Comparison of ENCODE assay signal across 8 cellular contexts in genomic region chr12:104986022-104986941, GRCh38. TPM values are rescaled to one million over a fixed set of nuclear protein-coding genes. Genes with fewer than 3 reads are reported as not detected.
A peak's percentile ranks its signal among the peaks of the same experiment; 100 is the strongest.
DNase-seq lines count a peak whose midpoint lies in the region; ATAC-seq and TF ChIP-seq lines count a peak whose summit lies in the region.

A gene with protein sequence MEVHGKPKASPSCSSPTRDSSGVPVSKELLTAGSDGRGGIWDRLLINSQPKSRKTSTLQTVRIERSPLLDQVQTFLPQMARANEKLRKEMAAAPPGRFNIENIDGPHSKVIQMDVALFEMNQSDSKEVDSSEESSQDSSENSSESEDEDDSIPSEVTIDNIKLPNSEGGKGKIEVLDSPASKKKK (plus strand): TSS chr12:104986316. CDS start chr12:104986353, 37 bp downstream.

- no peak for TF ChIP-seq CTCF in C4-2B (conservative IDR thresholded peaks at IDR 0.05)
- TF ChIP-seq CTCF in liver (IDR thresholded peaks at IDR 0.05; ENCODE audit: low read depth, low read length, missing input control) = no peak

- no peaks in the 10 kb centered on the region for H3K9me3 ChIP-seq in liver (ENCODE audit: control insufficient read depth in 4 of 4, low read length in 3 of 4)

- WGBS in liver = under 1% methylated on average over 59 of the region's 59 CpGs

- no peaks in the 10 kb centered on the region for H3K27me3 ChIP-seq in liver (ENCODE audit: control insufficient read depth in 4 of 4, insufficient read depth in 4 of 4, low read length in 3 of 4)

- peak within 1 kb of the TSS; percentile 58 to 75 for H3K9ac ChIP-seq in liver (ENCODE audit: low read depth in 1 of 2, low read length in 2 of 2)

- peaks cover 3 to 22% (median 13%) of the 10 kb centered on the region in 4 donors for H3K4me1 ChIP-seq in liver (ENCODE audit: control insufficient read depth in 4 of 4, insufficient read depth in 4 of 4, low read length in 3 of 4)

- peak within 1 kb of the TSS; percentile 76 to 96 (median 82) for H3K4me3 ChIP-seq in liver (ENCODE audit: low read depth in 1 of 3, low read length in 3 of 3)

- peaks cover 0 to 10% (median 4%) of the 10 kb centered on the region in 4 donors for H3K36me3 ChIP-seq in liver (ENCODE audit: control insufficient read depth in 4 of 4, insufficient read depth in 3 of 4, low read depth in 1 of 4, low read length in 3 of 4)

- H3K27ac ChIP-seq in C4-2B (peak within 1 kb of the TSS; percentile 82), liver (ENCODE audit: low read depth in 1 of 2, low read length in 2 of 2) (peak within 1 kb of the TSS; percentile 38 to 39)

- DNase-seq in NCI-H748 (lab: John Stamatoyannopoulos, UW; ENCODE audit: unreplicated experiment) (peak; percentile 94), dermis microvascular lymphatic vessel endothelial cell (ENCODE audit: low read depth in 2 of 2) (peak; percentile 28 to 84)
- peak; percentile 64 to 85 for DNase-seq in activated CD4-positive, alpha-beta T cell treated with anti-CD3 and anti-CD28 coated beads, Interleukin-2, amount 50 U/mL, for 24 hours (ENCODE audit: low read depth in 1 of 2, low spot score in 1 of 2)
- DNase-seq in stimulated activated CD4-positive, alpha-beta T cell treated with anti-CD3 and anti-CD28 coated beads, Interleukin-4, amount 100 ng/mL, for 1 hour = peak; percentile 86

- ATAC-seq in GM19372 (IDR thresholded peaks at IDR 0.05; ENCODE audit: low read depth, unreplicated experiment) (peak; percentile 97), HG03521 (IDR thresholded peaks at IDR 0.05; ENCODE audit: unreplicated experiment) (peak; percentile 93)

- TF ChIP-seq RAD21 in liver (IDR thresholded peaks at IDR 0.05) = peak; percentile 59 to 69

TF ChIP-seq in liver, 16 proteins besides CTCF, POLR2A, EP300 and RAD21:
- TF ChIP-seq GABPA (IDR thresholded peaks at IDR 0.05 in 1 of 2, conservative IDR thresholded peaks at IDR 0.05 in 1 of 2) = peak in 1 of 2 donors; percentile 35
- TF ChIP-seq RXRA (IDR thresholded peaks at IDR 0.05) = peak in 1 of 2 donors; percentile 21
- no peak for TF ChIP-seq JUND (IDR thresholded peaks at IDR 0.05)
- peak; percentile 62 for TF ChIP-seq MAX (IDR thresholded peaks at IDR 0.05)
- no peak for TF ChIP-seq FOXA1 (IDR thresholded peaks at IDR 0.05)
- TF ChIP-seq YY1 (IDR thresholded peaks at IDR 0.05) = peak; percentile 75
- no peak for TF ChIP-seq REST (IDR thresholded peaks at IDR 0.05)
- TF ChIP-seq TAF1 (conservative IDR thresholded peaks at IDR 0.05) = no peak
- no peak for TF ChIP-seq EGR1 (IDR thresholded peaks at IDR 0.05; ENCODE audit: low read depth in 2 of 2)
- no peak for TF ChIP-seq HNF4G (IDR thresholded peaks at IDR 0.05)
- TF ChIP-seq HNF4A (conservative IDR thresholded peaks at IDR 0.05) = peak in 1 of 2 donors; percentile 29
- TF ChIP-seq SP1 (IDR thresholded peaks at IDR 0.05) = peak; percentile 47
- no peak for TF ChIP-seq ATF3 (IDR thresholded peaks at IDR 0.05)
- no peak for TF ChIP-seq FOXA2 (IDR thresholded peaks at IDR 0.05)
- no peak for TF ChIP-seq ZBTB33 (IDR thresholded peaks at IDR 0.05)
- TF ChIP-seq NR2F2 (IDR thresholded peaks at IDR 0.05) = no peak

RNA-seq across cellular contexts. Expression of the gene that starts here (rescaled TPM):
- total RNA-seq in dermis microvascular lymphatic vessel endothelial cell (4.3 and 10.4 TPM in 2 replicates), liver (1 to 10 TPM; 2.1 to 3.6 TPM)
- polyA plus RNA-seq in liver = 10 to 100 TPM in 1 of 2 donors, 1 to 10 TPM in 1; 3.4 to 18.6 TPM

Comparison
In these comparisons a context has a peak if more than half of its experiments do, and no peak if none do; other contexts are left out.
1. Peak in every context shown above with its lines: DNase-seq, ATAC-seq, H3K4me3 ChIP-seq and H3K27ac ChIP-seq.